ENCODE assay signal across 13 cellular contexts in the genomic region with DNA sequence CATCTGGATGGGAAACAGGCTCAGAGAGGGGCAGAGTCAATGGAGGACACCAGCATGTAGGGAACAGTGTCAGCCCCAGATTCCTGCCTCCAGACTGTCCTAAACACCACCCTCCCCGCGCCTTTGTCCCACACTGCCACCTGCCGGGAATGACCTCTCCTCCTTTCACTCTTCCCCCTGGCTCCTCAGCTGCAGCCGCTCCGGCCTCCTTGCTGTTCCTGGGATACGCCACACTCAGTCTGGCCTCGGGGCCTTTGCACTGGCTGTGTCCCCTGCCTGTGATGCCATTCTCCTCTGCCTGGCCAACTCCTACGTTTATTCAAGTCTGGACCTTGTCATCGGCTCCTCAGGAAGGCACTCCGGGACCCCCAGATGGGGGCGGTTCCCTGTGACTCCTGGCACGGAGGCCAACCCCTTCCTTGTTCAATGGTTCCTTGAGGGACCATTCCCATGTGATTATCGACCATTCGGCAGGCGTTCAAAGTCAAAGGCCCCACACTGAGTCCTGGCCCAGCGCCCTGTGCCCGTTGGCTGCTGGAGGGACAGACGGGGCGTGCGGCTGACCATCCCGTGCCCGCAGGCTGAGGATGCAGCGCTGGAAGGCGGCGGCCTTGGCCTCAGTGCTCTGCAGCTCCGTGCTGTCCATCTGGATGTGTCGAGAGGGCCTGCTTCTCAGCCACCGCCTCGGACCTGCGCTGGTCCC. TPM values are rescaled to one million over a fixed set of nuclear protein-coding genes. Genes with fewer than 3 reads are reported as not detected.
A peak's percentile ranks its signal among the peaks of the same experiment; 100 is the strongest.
DNase-seq lines count a peak whose midpoint lies in the region; ATAC-seq and TF ChIP-seq lines count a peak whose summit lies in the region.
"Had no signal": no experiment of that assay in that cellular context is flagged by ENCODE, and none has a peak within 500 bp of the region (broad histone marks: within the 10 kb centered on the region; RNA-seq: fewer than 3 reads in every experiment).

No MANE protein-coding gene starts in this region.

- H3K23ac ChIP-seq in neuronal stem cell (ENCODE audit: low read depth, low read length, poor library complexity), result no peak overlapping the region

- no peak overlapping the region for H2BK120ac ChIP-seq in neuronal stem cell (ENCODE audit: low read depth, low read length)

- no peak overlapping the region for H4K8ac ChIP-seq in neuronal stem cell (ENCODE audit: low read depth, low read length)

- no peak overlapping the region for H3K27ac ChIP-seq in neuronal stem cell (replicated peaks; ENCODE audit: low read length)
- H3K27ac ChIP-seq: HL-60 had no signal

- H3K14ac ChIP-seq in neuronal stem cell (ENCODE audit: low read length), result no peak overlapping the region

- no peak overlapping the region for H2BK5ac ChIP-seq in neuronal stem cell (ENCODE audit: low read length)

- no CpG with 5 or more reads among the region's 30 CpGs for WGBS in neuronal stem cell (ENCODE audit: extremely low coverage in 2 of 2, insufficient read length in 2 of 2, insufficient replicate concordance in 1 of 2), 2 donors

- DNase-seq in GM12865 (ENCODE audit: low read depth) (no peak), NB4 (ENCODE audit: low read depth) (peak; percentile 38), cardiac fibroblast (ENCODE audit: low read depth in 2 of 2) (peak in 1 of 2 donors; percentile 13), neuronal stem cell (ENCODE audit: low spot score) (no peak)
- DNase-seq in activated CD8-positive, alpha-beta memory T cell treated with anti-CD3 and anti-CD28 coated beads, Interleukin-2, amount 50 U/mL, for 4 hours, result no peak
- no peak for DNase-seq in activated CD4-positive, CD25-positive, alpha-beta regulatory T cell (lab: John Stamatoyannopoulos, UW)
- no peak for DNase-seq in activated T-cell treated with anti-CD3 and anti-CD28 coated beads, Interleukin-2, amount 50 U/mL, for 24 hours
- DNase-seq: activated gamma-delta T cell treated with Interleukin-2 at 50 U/mL for 16 hours, HCEC 1CT, NCI-H510A treated with DMSO at 0.1 percent for 48 hours had no signal

- TF ChIP-seq POLR2A in NB4 (IDR thresholded peaks at IDR 0.05; ENCODE audit: extremely low read depth, insufficient read length), result no peak

- no peak overlapping the region for H3K4me3 ChIP-seq in GM12865 (ENCODE audit: low read depth, low read length)
- no peak overlapping the region for H3K4me3 ChIP-seq in NB4 (ENCODE audit: low read depth, low read length)
- H3K4me3 ChIP-seq in cardiac fibroblast (replicated peaks in 1 of 2; ENCODE audit: low read depth in 2 of 2, low read length in 2 of 2), result no peak overlapping the region
- no peak overlapping the region for H3K4me3 ChIP-seq in neuronal stem cell (ENCODE audit: low read length in 2 of 2)

- H3K4me1 ChIP-seq in neuronal stem cell (ENCODE audit: control insufficient read depth in 2 of 2, insufficient read depth in 1 of 2, low read depth in 1 of 2, low read length in 2 of 2), result peaks cover 0 to 17% of the 10 kb centered on the region in 2 donors

- H2BK15ac ChIP-seq in neuronal stem cell (ENCODE audit: low read length), result no peak overlapping the region

- no peak overlapping the region for H3K4me2 ChIP-seq in neuronal stem cell (ENCODE audit: insufficient read depth, low read length, poor library complexity, severe bottlenecking)

- peak overlapping the region; percentile 52 for H3K18ac ChIP-seq in neuronal stem cell (ENCODE audit: low read length)

- ATAC-seq in GM19463 (IDR thresholded peaks at IDR 0.05; ENCODE audit: unreplicated experiment), result no peak

- H2BK12ac ChIP-seq in neuronal stem cell (ENCODE audit: low read length), result no peak overlapping the region

- H3K9me3 Mint-ChIP-seq in activated T-cell treated with anti-CD3 and anti-CD28 coated beads, Interleukin-2, amount 50 U/mL, for 24 hours, result no peaks in the 10 kb centered on the region

- no peak overlapping the region for H3K4me3 Mint-ChIP-seq in activated T-cell treated with anti-CD3 and anti-CD28 coated beads, Interleukin-2, amount 50 U/mL, for 24 hours

- no peaks in the 10 kb centered on the region for H3K27me3 Mint-ChIP-seq in activated T-cell treated with anti-CD3 and anti-CD28 coated beads, Interleukin-2, amount 50 U/mL, for 24 hours

- peaks cover 0 to under 1% (median 0%) of the 10 kb centered on the region in 3 experiments for H3K27me3 ChIP-seq in neuronal stem cell (ENCODE audit: control insufficient read depth in 3 of 3, insufficient read depth in 3 of 3, low read depth in 1 of 3, low read length in 3 of 3)

- H3K36me3 ChIP-seq in neuronal stem cell (replicated peaks in 1 of 2; ENCODE audit: control insufficient read depth in 2 of 2, insufficient read depth in 2 of 2, low read length in 2 of 2), result no peaks in the 10 kb centered on the region

- no peaks in the 10 kb centered on the region for H3K79me1 ChIP-seq in neuronal stem cell (ENCODE audit: low read depth, low read length)

- H3K9ac ChIP-seq in neuronal stem cell (ENCODE audit: low read depth, low read length, poor library complexity), result peak overlapping the region; percentile 63

- TF ChIP-seq CTCF in GM12865 (IDR thresholded peaks at IDR 0.05; ENCODE audit: insufficient read depth, low read depth, low read length, missing control alignments) (peak; percentile 1), NB4 (IDR thresholded peaks at IDR 0.05; ENCODE audit: low read depth, low read length) (peak; percentile 21), cardiac fibroblast (IDR thresholded peaks at IDR 0.05; ENCODE audit: low read depth, low read length) (peak; percentile 8)

- H3K4me1 Mint-ChIP-seq in activated T-cell treated with anti-CD3 and anti-CD28 coated beads, Interleukin-2, amount 50 U/mL, for 24 hours (ENCODE audit: low read depth), result peaks cover 15% of the 10 kb centered on the region

- H3K27ac Mint-ChIP-seq in activated T-cell treated with anti-CD3 and anti-CD28 coated beads, Interleukin-2, amount 50 U/mL, for 24 hours, result no peak overlapping the region

- no peak overlapping the region for H3K4ac ChIP-seq in neuronal stem cell (ENCODE audit: low read length)

- H3K9me3 ChIP-seq in neuronal stem cell (replicated peaks in 1 of 2; ENCODE audit: control insufficient read depth in 2 of 2, insufficient read depth in 1 of 2, low read depth in 1 of 2, low read length in 2 of 2), result peaks cover 0 to 3% of the 10 kb centered on the region in 2 donors

- no peak overlapping the region for H2AFZ ChIP-seq in neuronal stem cell (ENCODE audit: low read length)

- H3K36me3 Mint-ChIP-seq in activated T-cell treated with anti-CD3 and anti-CD28 coated beads, Interleukin-2, amount 50 U/mL, for 24 hours (ENCODE audit: low read depth), result peaks cover 7% of the 10 kb centered on the region

- no peak overlapping the region for H4K91ac ChIP-seq in neuronal stem cell (ENCODE audit: low read depth, low read length, poor library complexity)

- no peak overlapping the region for H2AK5ac ChIP-seq in neuronal stem cell (ENCODE audit: low read depth, low read length)

RNA-seq across cellular contexts. Expression of gene FUT6, which starts 15.8 kb away (rescaled TPM):
- 0.11 TPM for polyA plus RNA-seq in neuronal stem cell (2013, experiment 1 of 2)
- polyA plus RNA-seq in neuronal stem cell (2013, experiment 2 of 2), result 0.06 TPM
- polyA plus RNA-seq: neural cell had no signal

RNA-seq across cellular contexts. Expression of gene NRTN, which starts 18.9 kb away (rescaled TPM):
- 8.2 TPM for polyA plus RNA-seq in neuronal stem cell (2013, experiment 1 of 2)
- 7.9 TPM for polyA plus RNA-seq in neuronal stem cell (2013, experiment 2 of 2)

RNA-seq across cellular contexts. Expression of gene FUT3, which starts 27.5 kb away (rescaled TPM):
- 1.4 TPM for polyA plus RNA-seq in neuronal stem cell (2013, experiment 1 of 2)
- 1.3 TPM for polyA plus RNA-seq in neuronal stem cell (2013, experiment 2 of 2)

RNA-seq across cellular contexts. Expression of gene DUS3L, which starts 32.8 kb away (rescaled TPM):
- 11.6 TPM for polyA plus RNA-seq in neuronal stem cell (2013, experiment 1 of 2)
- 10.8 TPM for polyA plus RNA-seq in neuronal stem cell (2013, experiment 2 of 2)

RNA-seq across cellular contexts. Expression of gene PRR22, which starts 39.2 kb away (rescaled TPM):
- 0.68 TPM for polyA plus RNA-seq in neuronal stem cell (2013, experiment 1 of 2)
- polyA plus RNA-seq in neuronal stem cell (2013, experiment 2 of 2), result 0.62 TPM
